In the genomic region with DNA sequence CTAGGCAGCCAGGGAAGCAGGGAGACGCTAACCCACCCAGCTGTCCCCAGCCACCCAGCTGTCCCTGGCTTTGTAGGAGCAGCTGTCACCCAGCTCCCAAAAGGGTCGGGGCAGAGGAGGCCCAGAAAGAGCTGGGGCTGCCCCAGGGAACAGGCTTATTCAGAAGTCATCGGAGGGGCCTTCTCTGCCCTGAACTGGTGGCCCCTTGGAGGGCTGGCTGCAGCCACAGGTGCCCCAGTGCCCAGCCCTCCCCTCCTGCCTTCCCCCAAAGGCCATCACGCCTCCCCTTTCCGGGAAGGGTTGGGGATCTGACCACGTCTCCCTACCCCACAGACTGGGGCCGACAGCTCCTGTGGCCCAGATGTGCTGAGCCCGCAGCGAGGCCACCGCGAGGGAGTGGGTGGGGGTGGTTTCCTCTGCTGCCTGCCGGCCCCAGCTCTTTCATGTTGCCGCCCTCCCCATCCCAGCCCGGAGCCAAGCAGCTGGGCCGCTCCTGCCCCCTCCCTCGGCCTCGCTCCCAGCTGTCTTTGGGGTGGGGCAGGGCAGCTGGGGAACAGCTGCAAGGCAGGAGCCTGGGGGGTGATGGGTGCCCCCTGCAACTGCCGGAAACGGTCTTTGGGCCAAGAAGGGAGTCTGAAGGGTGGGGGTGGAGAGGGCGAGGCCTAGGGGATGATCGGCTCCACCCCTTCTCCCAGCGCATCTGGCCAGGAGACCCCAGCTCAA, we compare ENCODE assay signal across 8 cellular contexts. TPM values are rescaled to one million over a fixed set of nuclear protein-coding genes. Genes with fewer than 3 reads are reported as not detected.
A peak's percentile ranks its signal among the peaks of the same experiment; 100 is the strongest.
DNase-seq lines count a peak whose midpoint lies in the region; ATAC-seq, FAIRE-seq and TF ChIP-seq lines count a peak whose summit lies in the region.

No MANE protein-coding gene starts in this region.

- H3K9me3 Mint-ChIP-seq in MCF 10A (ENCODE audit: unreplicated experiment), result no peaks in the 10 kb centered on the region
- H3K9me3 Mint-ChIP-seq in activated naive CD8-positive, alpha-beta T cell treated with anti-CD3 and anti-CD28 coated beads, Interleukin-2, amount 50 U/mL, for 24 hours, result no peaks in the 10 kb centered on the region

- BruUV-seq in MCF 10A (replicated peaks; lab: Mats Ljungman, UMichigan) (no TSS peak), HepG2 (replicated peaks; lab: Mats Ljungman, UMichigan) (no TSS peak)

- peak; percentile 63 for ATAC-seq in HG03060 (IDR thresholded peaks at IDR 0.05; ENCODE audit: low read depth, unreplicated experiment)
- peak; percentile 81 for ATAC-seq in activated naive CD8-positive, alpha-beta T cell treated with anti-CD3 and anti-CD28 coated beads, Interleukin-2, amount 50 U/mL, for 24 hours
- ATAC-seq in HepG2, result peak; percentile 79

- POLR2A ChIA-PET in MCF 10A (lab: Yijun Ruan, JAX) (interaction anchor here (0.6 to 1.3 kb wide), 4 partner anchors 13 to 121 kb away, joined by 3 to 5 read pairs (median 4); no protein-coding TSS in a partner anchor), HepG2 (lab: Yijun Ruan, JAX) (interaction anchor here (0.6 to 4.6 kb wide), 18 partner anchors 9 to 210 kb away, joined by 3 to 86 read pairs (median 4); a partner anchor contains a TSS)

- H3K27me3 ChIP-seq in breast epithelium (no peaks in the 10 kb centered on the region), HepG2 (ENCODE audit: control insufficient read depth in 1 of 2, insufficient read depth in 2 of 2, low read length in 2 of 2) (no peaks in the 10 kb centered on the region)

- peak; percentile 22 to 47; a peak in 2 of 4 replicates for TF ChIP-seq EP300 in HepG2 (IDR thresholded peaks at IDR 0.05; ENCODE audit: low read depth in 2 of 2, low read length in 2 of 2)
- TF ChIP-seq EP300 in HepG2 (CRISPR knock-in tag; IDR thresholded peaks at IDR 0.05; ENCODE audit: borderline replicate concordance), result peak; percentile 52; the same call in 1 of the 2 replicates

- TF ChIP-seq CTCF in breast epithelium (IDR thresholded peaks at IDR 0.05), result no peak
- TF ChIP-seq CTCF in MCF 10A (IDR thresholded peaks at IDR 0.05; ENCODE audit: unreplicated experiment), result no peak
- peak; percentile 10; the same call in 1 of the 2 replicates for TF ChIP-seq CTCF in HepG2 (CRISPR knock-in tag; IDR thresholded peaks at IDR 0.05)

- H3K36me3 ChIP-seq in breast epithelium, result no peaks in the 10 kb centered on the region
- peaks cover 5 to 12% of the 10 kb centered on the region in 2 experiments; a peak in 4 of 5 replicates for H3K36me3 ChIP-seq in HepG2 (replicated peaks in 1 of 2; ENCODE audit: control insufficient read depth in 1 of 2, insufficient read depth in 2 of 2, low read length in 2 of 2)

- H3K4me1 Mint-ChIP-seq in MCF 10A (ENCODE audit: insufficient read depth, unreplicated experiment), result no peaks in the 10 kb centered on the region
- peaks cover 48% of the 10 kb centered on the region for H3K4me1 Mint-ChIP-seq in activated naive CD8-positive, alpha-beta T cell treated with anti-CD3 and anti-CD28 coated beads, Interleukin-2, amount 50 U/mL, for 24 hours

- no peaks in the 10 kb centered on the region for H3K79me2 ChIP-seq in HepG2 (ENCODE audit: insufficient read depth, low read length)

- H3K4me2 ChIP-seq in HepG2 (ENCODE audit: low read depth, low read length), result peak overlapping the region; percentile 76

- H2AFZ ChIP-seq in HepG2 (ENCODE audit: low read length), result no peak overlapping the region

- H3K9me3 ChIP-seq in breast epithelium (no peaks in the 10 kb centered on the region), HepG2 (ENCODE audit: low read length) (no peaks in the 10 kb centered on the region)

- H3K4me3 Mint-ChIP-seq in MCF 10A (ENCODE audit: unreplicated experiment), result no peak overlapping the region
- peak overlapping the region; percentile 69 for H3K4me3 Mint-ChIP-seq in activated naive CD8-positive, alpha-beta T cell treated with anti-CD3 and anti-CD28 coated beads, Interleukin-2, amount 50 U/mL, for 24 hours

- in situ Hi-C loops in HepG2 (cut with HindIII; ENCODE audit: extremely low pct_ligation_motif_present, low pct_unique_long_range_greater_than_20kb), result no loop called here

- peaks cover 0 to 14% of the 10 kb centered on the region in 2 donors for H3K4me1 ChIP-seq in breast epithelium
- peaks cover 76% of the 10 kb centered on the region for H3K4me1 ChIP-seq in HepG2 (ENCODE audit: insufficient read depth, low read length)

- no peak; the same call in 1 of the 2 replicates for TF ChIP-seq RAD21 in HepG2 (CRISPR knock-in tag; IDR thresholded peaks at IDR 0.05)

- CTCF ChIA-PET in MCF 10A (lab: Yijun Ruan, JAX), result no interaction called here
- CTCF ChIA-PET in HepG2 (lab: Yijun Ruan, JAX; ENCODE audit: low intra/inter-chr PET ratio, low total read pairs), result no interaction called here

- intact Hi-C loops in breast epithelium (cut with DNase I; ENCODE audit: low total_unique reads) (no loop called here), MCF 10A (cut with micrococcal nuclease) (no loop called here), HepG2 (cut with micrococcal nuclease; ENCODE audit: unreplicated experiment) (no loop called here)

- H3K27ac ChIP-seq in breast epithelium (peak overlapping the region; percentile 21 to 71), HepG2 (ENCODE audit: extremely low read length, insufficient read depth, low read length) (no peak overlapping the region)

- FAIRE-seq in HepG2 (lab: Jason Lieb, UNC), result peak; percentile 42

- TF ChIP-seq POLR2A in breast epithelium (IDR thresholded peaks at IDR 0.05) (no peak), HepG2 (IDR thresholded peaks at IDR 0.05; ENCODE audit: insufficient read depth in 1 of 2, low read depth in 2 of 2, low read length in 2 of 2) (0 out of 4 replicates have a peak, but pooled peaks of 1 of the 2 experiments have one; percentile 11)

- peak overlapping the region; percentile 45; the same call in 1 of the 2 replicates for H3K9ac ChIP-seq in HepG2 (ENCODE audit: insufficient read depth, low read depth, low read length)

- no peaks in the 10 kb centered on the region for H3K27me3 Mint-ChIP-seq in MCF 10A (ENCODE audit: insufficient read depth, unreplicated experiment)
- no peaks in the 10 kb centered on the region for H3K27me3 Mint-ChIP-seq in activated naive CD8-positive, alpha-beta T cell treated with anti-CD3 and anti-CD28 coated beads, Interleukin-2, amount 50 U/mL, for 24 hours

- H3K27ac Mint-ChIP-seq in MCF 10A (ENCODE audit: low read depth, unreplicated experiment), result no peak overlapping the region
- peak overlapping the region; percentile 86 for H3K27ac Mint-ChIP-seq in activated naive CD8-positive, alpha-beta T cell treated with anti-CD3 and anti-CD28 coated beads, Interleukin-2, amount 50 U/mL, for 24 hours

- peaks cover 27% of the 10 kb centered on the region for H3K36me3 Mint-ChIP-seq in MCF 10A (ENCODE audit: insufficient read depth, unreplicated experiment)
- peaks cover 10% of the 10 kb centered on the region for H3K36me3 Mint-ChIP-seq in activated naive CD8-positive, alpha-beta T cell treated with anti-CD3 and anti-CD28 coated beads, Interleukin-2, amount 50 U/mL, for 24 hours (ENCODE audit: low read depth)

- WGBS in HepG2 (ENCODE audit: low lambda C conversion rate), result 0% methylated on average over 4 of the region's 22 CpGs

- DNase-seq in breast epithelium (ENCODE audit: low spot score in 2 of 2) (no peak), MCF 10A (ENCODE audit: unreplicated experiment) (no peak), SHP77 (lab: John Stamatoyannopoulos, UW) (peak; percentile 70 to 77), HepG2 (ENCODE audit: low spot score) (peak; percentile 72), ecto neural progenitor cell (ENCODE audit: low spot score) (no peak)
- DNase-seq in activated naive CD8-positive, alpha-beta T cell treated with anti-CD3 and anti-CD28 coated beads, Interleukin-2, amount 50 U/mL, for 24 hours, result peak; percentile 85
- DNase-seq in stimulated activated CD8-positive, alpha-beta memory T cell treated with anti-CD3 and anti-CD28 coated beads, Interleukin-7, amount 100 ng/mL, for 4 hours (ENCODE audit: low read depth in 2 of 2), result peak; percentile 15 to 61

- peaks cover 6% of the 10 kb centered on the region; the same call in 1 of the 2 replicates for H4K20me1 ChIP-seq in HepG2 (ENCODE audit: insufficient read depth, low read length)

- peak overlapping the region in 1 of 3 donors; percentile 27 for H3K4me3 ChIP-seq in breast epithelium
- H3K4me3 ChIP-seq in HepG2 (replicated peaks in 1 of 3; ENCODE audit: insufficient read depth in 1 of 3, low read depth in 2 of 3, low read length in 3 of 3), result peak overlapping the region; percentile 11 to 63 (median 45); a peak in 5 of 6 replicates

RNA-seq across cellular contexts. Expression of a gene that starts 16.8 kb away (rescaled TPM):
- total RNA-seq in breast epithelium, result 100 to 1,000 TPM in 1 of 3 donors, 10 to 100 TPM in 2; 74.6 to 128 (median 88.8) TPM
- 73.5 and 78.1 TPM in 2 replicates for total RNA-seq in MCF 10A (2022)
- total RNA-seq in HepG2 (2016; rRNA removed; fragmentation: Illumina TruSeq; extraction: Trizol), result 38.9 and 39.8 TPM in 2 replicates
- 13.4 and 13.6 TPM in 2 replicates for total RNA-seq in HepG2 (2016; cell fraction: cytosol; rRNA removed; fragmentation: Illumina TruSeq; extraction: Trizol; ENCODE audit: low read depth)
- total RNA-seq in HepG2 (2016; cell fraction: insoluble cytoplasmic fraction; rRNA removed; fragmentation: Illumina TruSeq; extraction: Trizol), result 33.2 and 39.7 TPM in 2 replicates
- total RNA-seq in HepG2 (2016; cell fraction: membrane; rRNA removed; fragmentation: Illumina TruSeq; extraction: Trizol), result 49.9 and 53.6 TPM in 2 replicates
- 21.9 and 30.8 TPM in 2 replicates for total RNA-seq in HepG2 (2016; cell fraction: nucleus; rRNA removed; fragmentation: Illumina TruSeq; extraction: Trizol)
- 66.5 and 84.1 TPM in 2 replicates for polyA plus RNA-seq in HepG2 (2011; rRNA removed)
- 62.9 and 70.1 TPM in 2 replicates for polyA plus RNA-seq in HepG2 (2011; cell fraction: cytosol; rRNA removed)
- polyA plus RNA-seq in HepG2 (2011; cell fraction: nucleus; rRNA removed), result 86.9 and 92.0 TPM in 2 replicates
- 98.0 and 117 TPM in 2 replicates for polyA plus RNA-seq in HepG2 (2012)
- polyA plus RNA-seq in HepG2 (2016; cell fraction: cytosol; fragmentation: Illumina TruSeq; extraction: Trizol; ENCODE audit: low read depth), result 18.4 and 21.2 TPM in 2 replicates
- 51.6 and 70.7 TPM in 2 replicates for polyA plus RNA-seq in HepG2 (2016; cell fraction: insoluble cytoplasmic fraction; fragmentation: Illumina TruSeq; extraction: Trizol; ENCODE audit: low read depth)
- 57.9 and 63.0 TPM in 2 replicates for polyA plus RNA-seq in HepG2 (2016; cell fraction: membrane; fragmentation: Illumina TruSeq; extraction: Trizol; ENCODE audit: low read depth)
- polyA plus RNA-seq in HepG2 (2016; cell fraction: nucleus; fragmentation: Illumina TruSeq; extraction: Trizol; ENCODE audit: insufficient read depth, low read depth), result 63.9 and 73.5 TPM in 2 replicates
- 23.8 and 82.1 TPM in 2 replicates for polyA minus RNA-seq in HepG2 (2011; rRNA and poly(A)+ RNA removed; ENCODE audit: low replicate concordance)
- polyA minus RNA-seq in HepG2 (2011; cell fraction: cytosol; rRNA and poly(A)+ RNA removed), result 41.1 and 48.2 TPM in 2 replicates
- 36.6 and 46.0 TPM in 2 replicates for polyA minus RNA-seq in HepG2 (2011; cell fraction: nucleus; rRNA and poly(A)+ RNA removed)

RNA-seq across cellular contexts. Expression of a gene that starts 53.1 kb away (rescaled TPM):
- total RNA-seq in breast epithelium, result 1 to 10 TPM; 5.1 to 7.3 (median 5.9) TPM
- 6.8 and 7.0 TPM in 2 replicates for total RNA-seq in MCF 10A (2022)
- 6.6 and 10.0 TPM in 2 replicates for total RNA-seq in HepG2 (2016; rRNA removed; fragmentation: Illumina TruSeq; extraction: Trizol)
- total RNA-seq in HepG2 (2016; cell fraction: cytosol; rRNA removed; fragmentation: Illumina TruSeq; extraction: Trizol; ENCODE audit: low read depth), result 2.5 and 2.7 TPM in 2 replicates
- total RNA-seq in HepG2 (2016; cell fraction: insoluble cytoplasmic fraction; rRNA removed; fragmentation: Illumina TruSeq; extraction: Trizol), result 6.6 and 10.2 TPM in 2 replicates
- 3.3 and 3.5 TPM in 2 replicates for total RNA-seq in HepG2 (2016; cell fraction: membrane; rRNA removed; fragmentation: Illumina TruSeq; extraction: Trizol)
- 2.8 and 3.0 TPM in 2 replicates for total RNA-seq in HepG2 (2016; cell fraction: nucleus; rRNA removed; fragmentation: Illumina TruSeq; extraction: Trizol)
- polyA plus RNA-seq in HepG2 (2011; rRNA removed), result 3.9 and 5.2 TPM in 2 replicates
- 2.9 and 3.4 TPM in 2 replicates for polyA plus RNA-seq in HepG2 (2011; cell fraction: cytosol; rRNA removed)
- 1.2 and 1.4 TPM in 2 replicates for polyA plus RNA-seq in HepG2 (2011; cell fraction: nucleus; rRNA removed)
- 5.8 TPM in 2 replicates for polyA plus RNA-seq in HepG2 (2012)
- polyA plus RNA-seq in HepG2 (2016; cell fraction: cytosol; fragmentation: Illumina TruSeq; extraction: Trizol; ENCODE audit: low read depth), result 3.3 and 3.9 TPM in 2 replicates
- polyA plus RNA-seq in HepG2 (2016; cell fraction: insoluble cytoplasmic fraction; fragmentation: Illumina TruSeq; extraction: Trizol; ENCODE audit: low read depth), result 10.6 and 12.6 TPM in 2 replicates
- 2.9 and 3.5 TPM in 2 replicates for polyA plus RNA-seq in HepG2 (2016; cell fraction: membrane; fragmentation: Illumina TruSeq; extraction: Trizol; ENCODE audit: low read depth)
- polyA plus RNA-seq in HepG2 (2016; cell fraction: nucleus; fragmentation: Illumina TruSeq; extraction: Trizol; ENCODE audit: insufficient read depth, low read depth), result 4.1 and 5.5 TPM in 2 replicates
- polyA minus RNA-seq in HepG2 (2011; rRNA and poly(A)+ RNA removed; ENCODE audit: low replicate concordance), result 0.94 and 3.1 TPM in 2 replicates
- polyA minus RNA-seq in HepG2 (2011; cell fraction: cytosol; rRNA and poly(A)+ RNA removed), result 1.3 and 1.5 TPM in 2 replicates
- 1.4 and 1.7 TPM in 2 replicates for polyA minus RNA-seq in HepG2 (2011; cell fraction: nucleus; rRNA and poly(A)+ RNA removed)

RNA-seq across cellular contexts. Expression of a gene that starts 53.4 kb away (rescaled TPM):
- total RNA-seq in breast epithelium (10 to 100 TPM in 1 of 3 donors, 1 to 10 TPM in 2; 3.8 to 10.4 (median 4.9) TPM), MCF 10A (2022) (7.2 and 12.9 TPM in 2 replicates), HepG2 (2016; rRNA removed; fragmentation: Illumina TruSeq; extraction: Trizol) (20.6 and 21.1 TPM in 2 replicates)
- 3.3 and 5.4 TPM in 2 replicates for total RNA-seq in HepG2 (2016; cell fraction: cytosol; rRNA removed; fragmentation: Illumina TruSeq; extraction: Trizol; ENCODE audit: low read depth)
- 20.6 and 21.4 TPM in 2 replicates for total RNA-seq in HepG2 (2016; cell fraction: insoluble cytoplasmic fraction; rRNA removed; fragmentation: Illumina TruSeq; extraction: Trizol)
- 11.4 and 11.6 TPM in 2 replicates for total RNA-seq in HepG2 (2016; cell fraction: membrane; rRNA removed; fragmentation: Illumina TruSeq; extraction: Trizol)
- 28.0 and 31.8 TPM in 2 replicates for total RNA-seq in HepG2 (2016; cell fraction: nucleus; rRNA removed; fragmentation: Illumina TruSeq; extraction: Trizol)
- polyA plus RNA-seq in HepG2 (2011; rRNA removed), result 12.8 and 13.2 TPM in 2 replicates
- polyA plus RNA-seq in HepG2 (2011; cell fraction: cytosol; rRNA removed), result 5.4 and 6.9 TPM in 2 replicates
- polyA plus RNA-seq in HepG2 (2011; cell fraction: nucleus; rRNA removed), result 22.9 and 27.4 TPM in 2 replicates
- 3.6 and 9.3 TPM in 2 replicates for polyA plus RNA-seq in HepG2 (2012)
- polyA plus RNA-seq in HepG2 (2016; cell fraction: cytosol; fragmentation: Illumina TruSeq; extraction: Trizol; ENCODE audit: low read depth), result 3.8 and 4.0 TPM in 2 replicates
- 19.3 and 19.8 TPM in 2 replicates for polyA plus RNA-seq in HepG2 (2016; cell fraction: insoluble cytoplasmic fraction; fragmentation: Illumina TruSeq; extraction: Trizol; ENCODE audit: low read depth)
- 7.4 and 7.7 TPM in 2 replicates for polyA plus RNA-seq in HepG2 (2016; cell fraction: membrane; fragmentation: Illumina TruSeq; extraction: Trizol; ENCODE audit: low read depth)
- 35.9 and 39.3 TPM in 2 replicates for polyA plus RNA-seq in HepG2 (2016; cell fraction: nucleus; fragmentation: Illumina TruSeq; extraction: Trizol; ENCODE audit: insufficient read depth, low read depth)
- 40.1 and 60.7 TPM in 2 replicates for polyA minus RNA-seq in HepG2 (2011; rRNA and poly(A)+ RNA removed; ENCODE audit: low replicate concordance)
- polyA minus RNA-seq in HepG2 (2011; cell fraction: cytosol; rRNA and poly(A)+ RNA removed), result 4.2 and 4.6 TPM in 2 replicates
- 22.6 and 30.6 TPM in 2 replicates for polyA minus RNA-seq in HepG2 (2011; cell fraction: nucleus; rRNA and poly(A)+ RNA removed)

Comparison
In these comparisons a context has a peak if more than half of its experiments do, and no peak if none do; other contexts are left out.
1. DNase-seq: peak in SHP77 (2 of 2), activated naive CD8-positive, alpha-beta T cell treated with anti-CD3 and anti-CD28 coated beads, Interleukin-2, amount 50 U/mL, for 24 hours (single experiment), HepG2 (single experiment) and stimulated activated CD8-positive, alpha-beta memory T cell treated with anti-CD3 and anti-CD28 coated beads, Interleukin-7, amount 100 ng/mL, for 4 hours (2 of 2); none in breast epithelium (0 of 2), MCF 10A (single experiment) and ecto neural progenitor cell (single experiment).
2. Peak in every context shown above with its lines, with median percentiles within 50 percentile points of each other: ATAC-seq.